Comparison of ENCODE assay signal across 23 cellular contexts in genomic region chr4:176435891-176436499, GRCh38.
DNase-seq lines count a peak whose midpoint lies in the region; ATAC-seq, FAIRE-seq and TF ChIP-seq lines count a peak whose summit lies in the region.
"Had no signal": no experiment of that assay in that cellular context is flagged by ENCODE, and none has a peak within 500 bp of the region (broad histone marks: within the 10 kb centered on the region; RNA-seq: fewer than 3 reads in every experiment).

No MANE protein-coding gene starts in this region.

- in situ Hi-C loops in HepG2 (cut with HindIII; ENCODE audit: extremely low pct_ligation_motif_present, low pct_unique_long_range_greater_than_20kb) = no loop called here

- no peaks in the 10 kb centered on the region for H4K20me1 ChIP-seq in HepG2 (ENCODE audit: insufficient read depth, low read length)

- H3K9me3 ChIP-seq in breast epithelium (no peaks in the 10 kb centered on the region), HepG2 (ENCODE audit: low read length) (no peaks in the 10 kb centered on the region)
- H3K9me3 ChIP-seq: Caco-2, left ventricle myocardium inferior, pancreas, uterus had no signal

- ATAC-seq in WTC11 (no peak), HG03460 (IDR thresholded peaks at IDR 0.05; ENCODE audit: unreplicated experiment) (no peak), HepG2 (no peak)
- ATAC-seq: Panc1, pancreas had no signal

- no peak for TF ChIP-seq RAD21 in HepG2 (CRISPR knock-in tag; IDR thresholded peaks at IDR 0.05)

- no peak overlapping the region for H3K4me2 ChIP-seq in HepG2 (ENCODE audit: low read depth, low read length)

- H3K4me3 Mint-ChIP-seq in MCF 10A (ENCODE audit: unreplicated experiment) (no peak overlapping the region), WTC11 (no peak overlapping the region)
- H3K4me3 Mint-ChIP-seq: endodermal cell had no signal

- no peak for TF ChIP-seq EP300 in HepG2 (IDR thresholded peaks at IDR 0.05; ENCODE audit: low read depth in 2 of 2, low read length in 2 of 2)
- TF ChIP-seq EP300 in HepG2 (CRISPR knock-in tag; IDR thresholded peaks at IDR 0.05; ENCODE audit: borderline replicate concordance) = no peak

- H3K27me3 ChIP-seq in breast epithelium (no peaks in the 10 kb centered on the region), HepG2 (ENCODE audit: control insufficient read depth in 1 of 2, insufficient read depth in 2 of 2, low read length in 2 of 2) (no peaks in the 10 kb centered on the region)
- H3K27me3 ChIP-seq: pancreas, uterus had no signal

- WGBS in HepG2 (ENCODE audit: low lambda C conversion rate) = 18% methylated on average over 3 of the region's 3 CpGs

- H3K27me3 Mint-ChIP-seq in MCF 10A (ENCODE audit: insufficient read depth, unreplicated experiment) (no peaks in the 10 kb centered on the region), WTC11 (ENCODE audit: low read depth) (no peaks in the 10 kb centered on the region)

- H3K4me1 Mint-ChIP-seq in MCF 10A (ENCODE audit: insufficient read depth, unreplicated experiment) = peaks cover 21% of the 10 kb centered on the region
- H3K4me1 Mint-ChIP-seq in WTC11 = no peaks in the 10 kb centered on the region

- no peak for DNase-seq in MCF 10A (ENCODE audit: unreplicated experiment)
- no peak for DNase-seq in breast epithelium (ENCODE audit: low spot score in 2 of 2)
- peak; percentile 24 for DNase-seq in amniotic epithelial cell (ENCODE audit: low read depth)
- peak; percentile 19 for DNase-seq in fibroblast of villous mesenchyme (ENCODE audit: low read depth)
- no peak for DNase-seq in WTC11 (ENCODE audit: low spot score)
- no peak for DNase-seq in HepG2 (ENCODE audit: low spot score)
- no peak for DNase-seq in RKO (ENCODE audit: low spot score)
- DNase-seq: activated CD8-positive, alpha-beta memory T cell treated with anti-CD3 and anti-CD28 coated beads for 24 hours; Caco-2; endodermal cell; KG1; left ventricle myocardium inferior; NCI-H1092 treated with DMSO at 0.1 percent for 48 hours; NCI-H2107; NCI-H748 treated with DMSO at 0.1 percent for 48 hours; pancreas; stimulated activated CD4-positive, alpha-beta T cell treated with anti-CD3 and anti-CD28 coated beads, Interleukin-4, amount 100 ng/mL, for 1 hour; uterus had no signal

- H3K4me3 ChIP-seq in breast epithelium = no peak overlapping the region
- H3K4me3 ChIP-seq in fibroblast of villous mesenchyme (ENCODE audit: low read depth, low read length) = no peak overlapping the region
- H3K4me3 ChIP-seq in HepG2 (replicated peaks in 1 of 3; ENCODE audit: insufficient read depth in 1 of 3, low read depth in 2 of 3, low read length in 3 of 3) = no peak overlapping the region
- H3K4me3 ChIP-seq: GM12878, left ventricle myocardium inferior, pancreas, uterus had no signal

- no peak for TF ChIP-seq CTCF in MCF 10A (IDR thresholded peaks at IDR 0.05; ENCODE audit: unreplicated experiment)
- no peak for TF ChIP-seq CTCF in breast epithelium (IDR thresholded peaks at IDR 0.05)
- no peak for TF ChIP-seq CTCF in fibroblast of villous mesenchyme (IDR thresholded peaks at IDR 0.05; ENCODE audit: insufficient read depth, low read depth, low read length)
- TF ChIP-seq CTCF in WTC11 (IDR thresholded peaks at IDR 0.05) = no peak
- TF ChIP-seq CTCF in HepG2 (CRISPR knock-in tag; IDR thresholded peaks at IDR 0.05) = no peak

- H3K9ac ChIP-seq in HepG2 (ENCODE audit: insufficient read depth, low read depth, low read length) = no peak overlapping the region

- TF ChIP-seq POLR2A in breast epithelium (IDR thresholded peaks at IDR 0.05) = no peak
- no peak for TF ChIP-seq POLR2A in HepG2 (IDR thresholded peaks at IDR 0.05; ENCODE audit: insufficient read depth in 1 of 2, low read depth in 2 of 2, low read length in 2 of 2)

- no peak overlapping the region for H3K27ac ChIP-seq in breast epithelium
- H3K27ac ChIP-seq in HepG2 (ENCODE audit: extremely low read length, insufficient read depth, low read length) = no peak overlapping the region
- H3K27ac ChIP-seq: HL-60, left ventricle myocardium inferior, pancreas, uterus had no signal

- CTCF ChIA-PET in MCF 10A (lab: Yijun Ruan, JAX) (no interaction called here), WTC11 (lab: Charles Lee) (no interaction called here), HepG2 (lab: Yijun Ruan, JAX; ENCODE audit: low intra/inter-chr PET ratio, low total read pairs) (no interaction called here)

- no peak for FAIRE-seq in HepG2 (lab: Jason Lieb, UNC)
- FAIRE-seq: G401.6, GM12878, pancreas had no signal

- peak overlapping the region; percentile 66 for H3K27ac Mint-ChIP-seq in MCF 10A (ENCODE audit: low read depth, unreplicated experiment)
- H3K27ac Mint-ChIP-seq in WTC11 = no peak overlapping the region
- H3K27ac Mint-ChIP-seq: endodermal cell had no signal

- BruUV-seq in MCF 10A (replicated peaks; lab: Mats Ljungman, UMichigan) (no TSS peak), HepG2 (replicated peaks; lab: Mats Ljungman, UMichigan) (no TSS peak)

- H3K9me3 Mint-ChIP-seq in MCF 10A (ENCODE audit: unreplicated experiment) (no peaks in the 10 kb centered on the region), WTC11 (no peaks in the 10 kb centered on the region)
- H3K9me3 Mint-ChIP-seq: endodermal cell had no signal

- H3K4me1 ChIP-seq in breast epithelium (no peaks in the 10 kb centered on the region), HepG2 (ENCODE audit: insufficient read depth, low read length) (no peaks in the 10 kb centered on the region)
- H3K4me1 ChIP-seq: Caco-2, pancreas, uterus had no signal

- intact Hi-C loops in MCF 10A (cut with micrococcal nuclease) = no loop called here
- intact Hi-C loops in breast epithelium (cut with DNase I; ENCODE audit: low total_unique reads) = no loop called here
- intact Hi-C loops in HepG2 (cut with micrococcal nuclease; ENCODE audit: unreplicated experiment) = no loop called here

- POLR2A ChIA-PET in MCF 10A (lab: Yijun Ruan, JAX) = no interaction called here
- POLR2A ChIA-PET in WTC11 (lab: Charles Lee) = no interaction called here
- POLR2A ChIA-PET in HepG2 (lab: Yijun Ruan, JAX) = no interaction called here

- H3K36me3 ChIP-seq in breast epithelium = no peaks in the 10 kb centered on the region
- no peaks in the 10 kb centered on the region for H3K36me3 ChIP-seq in HepG2 (replicated peaks in 1 of 2; ENCODE audit: control insufficient read depth in 1 of 2, insufficient read depth in 2 of 2, low read length in 2 of 2)
- H3K36me3 ChIP-seq: left ventricle myocardium inferior, pancreas, uterus had no signal

- H3K36me3 Mint-ChIP-seq in MCF 10A (ENCODE audit: insufficient read depth, unreplicated experiment) (no peaks in the 10 kb centered on the region), WTC11 (no peaks in the 10 kb centered on the region)

- no peaks in the 10 kb centered on the region for H3K79me2 ChIP-seq in HepG2 (ENCODE audit: insufficient read depth, low read length)

- no peak overlapping the region for H2AFZ ChIP-seq in HepG2 (ENCODE audit: low read length)

TF ChIP-seq in WTC11, 78 proteins besides CTCF, POLR2A, EP300 and RAD21 (continues in another document):
- no peak for TF ChIP-seq IRF2 (CRISPR knock-in tag; IDR thresholded peaks at IDR 0.05; ENCODE audit: borderline replicate concordance, low read depth)
- no peak for TF ChIP-seq ATF3 (CRISPR knock-in tag; conservative IDR thresholded peaks at IDR 0.05)

TF ChIP-seq in HepG2, 621 proteins besides CTCF, POLR2A, EP300 and RAD21:
- no peak for TF ChIP-seq JUNB (CRISPR knock-in tag; IDR thresholded peaks at IDR 0.05; ENCODE audit: borderline replicate concordance)
- TF ChIP-seq MED13 (CRISPR knock-in tag; IDR thresholded peaks at IDR 0.05) = no peak
- no peak for TF ChIP-seq REPIN1 (CRISPR knock-in tag; IDR thresholded peaks at IDR 0.05; ENCODE audit: borderline replicate concordance, low read depth)
- TF ChIP-seq ATF7-NPFF (CRISPR knock-in tag; IDR thresholded peaks at IDR 0.05; ENCODE audit: low read depth) = no peak
- TF ChIP-seq ZNF143 (CRISPR knock-in tag; IDR thresholded peaks at IDR 0.05) = no peak
- TF ChIP-seq EZH2 (conservative IDR thresholded peaks at IDR 0.05; ENCODE audit: low read depth, low read length) = no peak
- no peak for TF ChIP-seq MLX (CRISPR knock-in tag; IDR thresholded peaks at IDR 0.05)
- TF ChIP-seq SRSF1 (optimal IDR thresholded peaks at IDR 0.05; ENCODE audit: low read depth, low read length) = no peak
- no peak for TF ChIP-seq AHR (CRISPR knock-in tag; IDR thresholded peaks at IDR 0.05)
- TF ChIP-seq ZNF781 (CRISPR knock-in tag; IDR thresholded peaks at IDR 0.05; ENCODE audit: borderline replicate concordance, not compliant biosample characterization) = no peak

Comparison
In these comparisons a context has a peak if more than half of its experiments do, and no peak if none do; other contexts are left out.
1. DNase-seq: peak in amniotic epithelial cell (single experiment) and fibroblast of villous mesenchyme (single experiment); none in MCF 10A (single experiment), breast epithelium (0 of 2), WTC11 (single experiment), HepG2 (single experiment) and RKO (single experiment).